8 cellular contexts compared by ENCODE assay signal in the genomic region with DNA sequence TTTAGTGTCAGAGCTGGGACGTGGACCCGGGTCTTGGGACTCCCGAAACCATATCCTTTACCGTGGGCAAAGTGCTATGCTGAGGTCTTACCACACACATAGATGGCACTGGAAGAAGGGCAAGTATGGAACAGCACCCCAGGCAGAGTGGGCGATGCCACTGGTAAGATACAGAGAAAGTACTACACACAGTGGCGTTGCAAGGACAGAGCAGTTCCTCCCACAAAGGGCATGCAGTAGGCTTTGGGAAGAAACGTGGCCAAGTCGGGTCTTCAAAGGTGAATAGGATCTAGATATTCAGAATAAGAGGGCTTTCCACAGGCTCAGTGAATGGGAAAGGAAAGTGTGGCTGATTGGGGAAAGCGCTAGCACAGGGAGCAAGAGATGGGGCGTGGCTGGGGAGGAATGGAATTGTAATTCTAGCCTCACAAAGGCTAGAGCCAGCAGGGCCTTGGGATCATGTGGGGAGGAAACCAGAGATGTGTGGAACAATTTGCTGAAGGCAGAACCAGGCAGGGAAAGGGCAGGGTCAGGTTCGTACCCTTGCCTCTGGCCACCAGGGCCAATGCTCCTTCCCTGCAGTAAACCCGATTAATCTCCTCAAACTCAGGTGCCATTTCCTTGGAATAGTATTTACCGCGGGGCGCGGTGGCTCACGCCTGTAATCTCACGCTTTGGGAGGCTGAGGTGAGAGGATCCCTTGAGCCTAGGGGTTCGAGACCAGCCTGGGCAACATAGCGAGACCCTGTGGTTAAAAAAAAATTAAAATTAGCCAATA. TPM values are rescaled to one million over a fixed set of nuclear protein-coding genes. Genes with fewer than 3 reads are reported as not detected.
DNase-seq lines count a peak whose midpoint lies in the region; ATAC-seq and TF ChIP-seq lines count a peak whose summit lies in the region.

No MANE protein-coding gene starts in this region.

- H3K36me3 ChIP-seq in CD8-positive, alpha-beta memory T cell (ENCODE audit: insufficient read depth, low read length) = no peaks in the 10 kb centered on the region
- H3K36me3 ChIP-seq in MG63 = no peaks in the 10 kb centered on the region

- POLR2A ChIA-PET in CD8-positive, alpha-beta memory T cell (lab: Charles Lee) = interaction anchor here (0.5 to 6.9 kb wide), 15 partner anchors 7 to 209 kb away, joined by 3 to 153 read pairs (median 20); a partner anchor contains a TSS
- POLR2A ChIA-PET in MCF 10A (lab: Yijun Ruan, JAX) = interaction anchor here (1.3 to 4.4 kb wide), 6 partner anchors 8 to 209 kb away, joined by 5 to 29 read pairs (median 13); a partner anchor contains a TSS

- peak overlapping the region; percentile 90 for H3K27ac ChIP-seq in CD8-positive, alpha-beta memory T cell (ENCODE audit: low read depth, low read length)
- peak overlapping the region; percentile 97 for H3K27ac ChIP-seq in temporal lobe (ENCODE audit: low read depth, low read length)

- peaks cover 0 to 2% (median 0%) of the 10 kb centered on the region in 5 donors for H3K9me3 Mint-ChIP-seq in CD8-positive, alpha-beta memory T cell
- H3K9me3 Mint-ChIP-seq in MCF 10A (ENCODE audit: unreplicated experiment) = no peaks in the 10 kb centered on the region

- H3K4me1 ChIP-seq in CD8-positive, alpha-beta memory T cell (ENCODE audit: insufficient read depth, low read length) = peaks cover 63% of the 10 kb centered on the region

- peak overlapping the region; percentile 86 to 98 (median 95) for H3K4me3 Mint-ChIP-seq in CD8-positive, alpha-beta memory T cell
- peak overlapping the region; percentile 76 for H3K4me3 Mint-ChIP-seq in MCF 10A (ENCODE audit: unreplicated experiment)

- BruUV-seq in MCF 10A (replicated peaks; lab: Mats Ljungman, UMichigan) = no TSS peak

- DNase-seq in CD8-positive, alpha-beta memory T cell = peak in 1 of 5 donors; percentile 11
- DNase-seq in MG63 = peak; percentile 63
- no peak for DNase-seq in MCF 10A (ENCODE audit: unreplicated experiment)
- peak; percentile 94 for DNase-seq in left kidney (ENCODE audit: low read depth, low spot score)
- no peak for DNase-seq in NCI-H526 treated with DMSO at 0.1 percent for 48 hours (lab: John Stamatoyannopoulos, UW)

- H3K36me3 Mint-ChIP-seq in CD8-positive, alpha-beta memory T cell = peaks cover 0 to 11% (median 0%) of the 10 kb centered on the region in 3 donors
- H3K36me3 Mint-ChIP-seq in MCF 10A (ENCODE audit: insufficient read depth, unreplicated experiment) = peaks cover 6% of the 10 kb centered on the region

- ATAC-seq in GM18868 (IDR thresholded peaks at IDR 0.05; ENCODE audit: unreplicated experiment) = no peak
- no peak for ATAC-seq in HG03457 (IDR thresholded peaks at IDR 0.05; ENCODE audit: unreplicated experiment)

- peak overlapping the region; percentile 98 to 100 (median 100) for H3K27ac Mint-ChIP-seq in CD8-positive, alpha-beta memory T cell
- H3K27ac Mint-ChIP-seq in MCF 10A (ENCODE audit: low read depth, unreplicated experiment) = peak overlapping the region; percentile 95

- no peaks in the 10 kb centered on the region for H3K9me3 ChIP-seq in CD8-positive, alpha-beta memory T cell (ENCODE audit: low read length)
- H3K9me3 ChIP-seq in MG63 = no peaks in the 10 kb centered on the region

- peaks cover 0 to 6% of the 10 kb centered on the region in 2 donors for H3K27me3 Mint-ChIP-seq in CD8-positive, alpha-beta memory T cell
- no peaks in the 10 kb centered on the region for H3K27me3 Mint-ChIP-seq in MCF 10A (ENCODE audit: insufficient read depth, unreplicated experiment)

- CTCF ChIA-PET in CD8-positive, alpha-beta memory T cell (lab: Charles Lee) = interaction anchor here (0.7 to 5.9 kb wide), 16 partner anchors 11 to 211 kb away, joined by 3 to 73 read pairs (median 10); a partner anchor contains a TSS
- CTCF ChIA-PET in MCF 10A (lab: Yijun Ruan, JAX) = no interaction called here

- peak overlapping the region; percentile 84 for H3K4me3 ChIP-seq in CD8-positive, alpha-beta memory T cell (ENCODE audit: low read length)
- no peak overlapping the region for H3K4me3 ChIP-seq in MG63

- no peaks in the 10 kb centered on the region for H3K27me3 ChIP-seq in CD8-positive, alpha-beta memory T cell (ENCODE audit: insufficient read depth, low read length, poor library complexity, severe bottlenecking)
- H3K27me3 ChIP-seq in MG63 = no peaks in the 10 kb centered on the region

- intact Hi-C loops in MCF 10A (cut with micrococcal nuclease) = no loop called here

- peaks cover 63 to 82% (median 82%) of the 10 kb centered on the region in 3 donors for H3K4me1 Mint-ChIP-seq in CD8-positive, alpha-beta memory T cell
- H3K4me1 Mint-ChIP-seq in MCF 10A (ENCODE audit: insufficient read depth, unreplicated experiment) = peaks cover 21% of the 10 kb centered on the region

- TF ChIP-seq CTCF in MCF 10A (IDR thresholded peaks at IDR 0.05; ENCODE audit: unreplicated experiment) = no peak

RNA-seq across cellular contexts. Expression of a gene that starts 36.0 kb away (rescaled TPM):
- total RNA-seq in CD8-positive, alpha-beta memory T cell = 100 to 1,000 TPM; 428 to 434 TPM
- 161 TPM for polyA plus RNA-seq in CD8-positive, alpha-beta memory T cell
- total RNA-seq in MG63 (2014; rRNA removed; shearing (Covaris generic); ENCODE audit: low replicate concordance) = 92.9 and 104 TPM in 2 replicates
- total RNA-seq in MCF 10A (2022) = 259 and 277 TPM in 2 replicates
- total RNA-seq in temporal lobe = 36.6 TPM

Comparison
In these comparisons a context has a peak if more than half of its experiments do, and no peak if none do; other contexts are left out.
1. DNase-seq: peak in MG63 (single experiment) and left kidney (single experiment); none in MCF 10A (single experiment) and NCI-H526 treated with DMSO at 0.1 percent for 48 hours (single experiment).